12 cellular contexts compared by ENCODE assay signal in the genomic region with DNA sequence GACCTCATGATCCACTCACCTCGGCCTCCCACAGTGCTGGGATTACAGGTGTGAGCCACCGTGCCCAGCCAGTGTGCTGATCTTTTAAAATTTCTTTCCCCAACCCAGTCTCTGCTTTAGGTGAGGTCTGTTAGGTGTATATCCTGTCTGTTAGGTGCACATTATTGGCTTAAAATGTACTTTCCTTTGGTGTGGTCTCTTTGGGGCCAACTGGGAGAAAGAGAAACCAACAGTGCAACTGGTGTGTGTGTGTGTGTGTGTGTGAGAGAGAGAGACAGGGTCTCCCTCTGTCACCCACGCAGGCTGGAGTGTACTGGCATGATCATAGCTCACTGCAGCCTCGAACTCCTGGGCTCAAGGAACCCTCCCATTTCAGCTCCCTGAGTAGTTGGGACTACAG.
"Had no signal": no experiment of that assay in that cellular context is flagged by ENCODE, and none has a peak within 500 bp of the region (broad histone marks: within the 10 kb centered on the region; RNA-seq: fewer than 3 reads in every experiment).

No MANE protein-coding gene starts in this region.

- H3K9me3 Mint-ChIP-seq: activated B cell treated with CpG ODN at 0.5 μM for 24 hours; activated CD4-positive, alpha-beta memory T cell treated with anti-CD3 and anti-CD28 coated beads for 36 hours; activated T-helper 17 cell treated with anti-CD3 and anti-CD28 coated beads, Interleukin-2, amount 50 U/mL, for 72 hours; natural killer cell had no signal

- H3K4me3 Mint-ChIP-seq: activated B cell treated with CpG ODN at 0.5 μM for 24 hours; activated CD4-positive, alpha-beta memory T cell treated with anti-CD3 and anti-CD28 coated beads for 36 hours; activated T-helper 17 cell treated with anti-CD3 and anti-CD28 coated beads, Interleukin-2, amount 50 U/mL, for 72 hours; natural killer cell had no signal

- H3K27me3 ChIP-seq: colonic mucosa, heart left ventricle, uterus had no signal

- ATAC-seq: activated T-helper 17 cell treated with anti-CD3 and anti-CD28 coated beads, Interleukin-2, amount 50 U/mL, for 72 hours; heart left ventricle; left lobe of liver had no signal

- H3K27me3 Mint-ChIP-seq: activated B cell treated with CpG ODN at 0.5 μM for 24 hours; activated CD4-positive, alpha-beta memory T cell treated with anti-CD3 and anti-CD28 coated beads for 36 hours; activated T-helper 17 cell treated with anti-CD3 and anti-CD28 coated beads, Interleukin-2, amount 50 U/mL, for 72 hours had no signal

- H3K27ac Mint-ChIP-seq: activated B cell treated with CpG ODN at 0.5 μM for 24 hours; activated CD4-positive, alpha-beta memory T cell treated with anti-CD3 and anti-CD28 coated beads for 36 hours; activated T-helper 17 cell treated with anti-CD3 and anti-CD28 coated beads, Interleukin-2, amount 50 U/mL, for 72 hours; natural killer cell had no signal

- H3K4me1 ChIP-seq: colonic mucosa, heart left ventricle, tibial artery, uterus had no signal

- DNase-seq: activated B cell treated with CpG ODN at 0.5 μM for 24 hours; activated CD4-positive, alpha-beta memory T cell treated with anti-CD3 and anti-CD28 coated beads for 36 hours; colonic mucosa; heart left ventricle; islet precursor cell; mammary epithelial cell; natural killer cell; stimulated activated CD4-positive, alpha-beta T cell treated with anti-CD3 and anti-CD28 coated beads, Interleukin-15, amount 100 ng/mL, for 24 hours; tibial artery; uterus had no signal

- H3K27ac ChIP-seq: colonic mucosa, heart left ventricle, tibial artery, uterus had no signal

- H3K9me3 ChIP-seq: colonic mucosa, heart left ventricle, tibial artery, uterus had no signal

- H3K36me3 Mint-ChIP-seq: activated CD4-positive, alpha-beta memory T cell treated with anti-CD3 and anti-CD28 coated beads for 36 hours; natural killer cell had no signal

- H3K36me3 ChIP-seq: colonic mucosa, uterus had no signal

- H3K4me3 ChIP-seq: colonic mucosa, heart left ventricle, tibial artery, uterus had no signal

- H3K4me1 Mint-ChIP-seq: activated T-helper 17 cell treated with anti-CD3 and anti-CD28 coated beads, Interleukin-2, amount 50 U/mL, for 72 hours; natural killer cell had no signal
